In the genomic region with DNA sequence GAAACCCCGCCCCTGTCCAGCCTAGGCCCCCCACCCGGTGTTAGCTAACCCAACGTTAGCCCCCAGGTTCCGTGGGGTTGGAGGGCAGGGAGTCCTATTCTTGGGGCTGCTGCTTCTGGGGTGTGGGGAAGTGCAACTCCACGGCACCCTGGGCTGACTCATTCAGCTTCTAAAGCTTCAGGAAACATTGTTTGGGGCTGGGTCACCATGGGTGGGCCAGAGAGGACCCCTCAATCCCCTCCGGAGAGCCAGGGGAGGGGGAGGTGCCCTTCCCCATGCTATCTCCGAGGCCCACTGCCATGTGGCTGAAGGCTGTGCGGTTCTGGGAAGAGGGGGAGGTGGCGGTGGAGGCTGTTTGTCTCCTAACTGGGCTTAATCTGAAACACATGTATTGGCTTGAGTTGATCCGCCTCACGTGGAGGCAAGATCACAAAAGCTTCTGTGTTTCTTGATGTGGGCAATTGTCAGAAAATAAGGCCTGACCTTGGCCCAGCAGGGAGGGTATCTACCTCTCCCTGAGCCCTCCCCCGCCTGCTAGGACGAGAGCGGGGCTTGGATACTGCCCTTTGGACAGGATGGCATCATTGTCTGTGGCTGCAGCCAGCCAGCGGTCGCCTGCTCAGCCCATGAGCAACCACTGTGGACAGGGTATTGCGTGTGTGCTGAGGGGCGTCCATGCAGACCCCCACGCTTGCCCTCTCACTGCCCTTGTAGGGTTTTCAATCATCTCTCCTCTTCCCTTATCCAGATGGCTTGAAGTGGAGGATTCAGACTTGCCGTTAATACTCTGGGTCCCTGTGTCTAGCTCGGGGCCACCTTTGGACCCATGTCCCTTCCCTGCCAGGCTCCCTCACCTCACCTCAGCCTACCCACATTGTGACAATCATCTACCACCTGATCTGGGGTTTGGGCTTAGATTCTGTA, we compare ENCODE assay signal across 1 cellular context.
TF ChIP-seq lines count a peak whose summit lies in the region.

No MANE protein-coding gene starts in this region.

TF ChIP-seq in HepG2, 621 proteins besides CTCF, POLR2A, EP300 and RAD21 (continued from another document and continues in another):
- TF ChIP-seq MNT (IDR thresholded peaks at IDR 0.05): peak; percentile 94
- peak; percentile 20; the same call in 1 of the 2 replicates for TF ChIP-seq ZNF460 (CRISPR knock-in tag; IDR thresholded peaks at IDR 0.05; ENCODE audit: borderline replicate concordance)
- TF ChIP-seq PBX2 (CRISPR knock-in tag; IDR thresholded peaks at IDR 0.05): no peak
- peak; percentile 92 for TF ChIP-seq BHLHE40 (IDR thresholded peaks at IDR 0.05; ENCODE audit: low read length)
- TF ChIP-seq ARNTL (CRISPR knock-in tag; IDR thresholded peaks at IDR 0.05): peak; percentile 92
- TF ChIP-seq NKX3-1 (CRISPR knock-in tag; IDR thresholded peaks at IDR 0.05): peak; percentile 21
- no peak for TF ChIP-seq ZNF564 (CRISPR knock-in tag; IDR thresholded peaks at IDR 0.05)
- peak; percentile 88 for TF ChIP-seq HNRNPL (IDR thresholded peaks at IDR 0.05; ENCODE audit: low read depth, low read length)
- TF ChIP-seq HIC2 (CRISPR knock-in tag; IDR thresholded peaks at IDR 0.05; ENCODE audit: low read depth): peak; percentile 96
- TF ChIP-seq NBN (conservative IDR thresholded peaks at IDR 0.05): no peak
- TF ChIP-seq, protein P1, sequence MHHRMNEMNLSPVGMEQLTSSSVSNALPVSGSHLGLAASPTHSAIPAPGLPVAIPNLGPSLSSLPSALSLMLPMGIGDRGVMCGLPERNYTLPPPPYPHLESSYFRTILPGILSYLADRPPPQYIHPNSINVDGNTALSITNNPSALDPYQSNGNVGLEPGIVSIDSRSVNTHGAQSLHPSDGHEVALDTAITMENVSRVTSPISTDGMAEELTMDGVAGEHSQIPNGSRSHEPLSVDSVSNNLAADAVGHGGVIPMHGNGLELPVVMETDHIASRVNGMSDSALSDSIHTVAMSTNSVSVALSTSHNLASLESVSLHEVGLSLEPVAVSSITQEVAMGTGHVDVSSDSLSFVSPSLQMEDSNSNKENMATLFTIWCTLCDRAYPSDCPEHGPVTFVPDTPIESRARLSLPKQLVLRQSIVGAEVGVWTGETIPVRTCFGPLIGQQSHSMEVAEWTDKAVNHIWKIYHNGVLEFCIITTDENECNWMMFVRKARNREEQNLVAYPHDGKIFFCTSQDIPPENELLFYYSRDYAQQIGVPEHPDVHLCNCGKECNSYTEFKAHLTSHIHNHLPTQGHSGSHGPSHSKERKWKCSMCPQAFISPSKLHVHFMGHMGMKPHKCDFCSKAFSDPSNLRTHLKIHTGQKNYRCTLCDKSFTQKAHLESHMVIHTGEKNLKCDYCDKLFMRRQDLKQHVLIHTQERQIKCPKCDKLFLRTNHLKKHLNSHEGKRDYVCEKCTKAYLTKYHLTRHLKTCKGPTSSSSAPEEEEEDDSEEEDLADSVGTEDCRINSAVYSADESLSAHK (CRISPR knock-in tag; IDR thresholded peaks at IDR 0.05; ENCODE audit: borderline replicate concordance): 0 out of 2 replicates have a peak, but pooled peaks have one; percentile 44
- 0 out of 2 replicates have a peak, but pooled peaks have one; percentile 45 for TF ChIP-seq HNF1B (CRISPR knock-in tag; IDR thresholded peaks at IDR 0.05)
- no peak for TF ChIP-seq ZNF616 (CRISPR knock-in tag; IDR thresholded peaks at IDR 0.05; ENCODE audit: low read depth)
- TF ChIP-seq, protein P2, sequence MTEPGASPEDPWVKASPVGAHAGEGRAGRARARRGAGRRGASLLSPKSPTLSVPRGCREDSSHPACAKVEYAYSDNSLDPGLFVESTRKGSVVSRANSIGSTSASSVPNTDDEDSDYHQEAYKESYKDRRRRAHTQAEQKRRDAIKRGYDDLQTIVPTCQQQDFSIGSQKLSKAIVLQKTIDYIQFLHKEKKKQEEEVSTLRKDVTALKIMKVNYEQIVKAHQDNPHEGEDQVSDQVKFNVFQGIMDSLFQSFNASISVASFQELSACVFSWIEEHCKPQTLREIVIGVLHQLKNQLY (CRISPR knock-in tag; IDR thresholded peaks at IDR 0.05): peak; percentile 44; the same call in 1 of the 2 replicates
- peak; percentile 95 for TF ChIP-seq HDAC1 (CRISPR knock-in tag; IDR thresholded peaks at IDR 0.05)
- no peak for TF ChIP-seq SP2 (CRISPR knock-in tag; IDR thresholded peaks at IDR 0.05)
- no peak for TF ChIP-seq KAT8 (CRISPR knock-in tag; IDR thresholded peaks at IDR 0.05)
- no peak for TF ChIP-seq ATAD3A (CRISPR knock-in tag; IDR thresholded peaks at IDR 0.05)
- TF ChIP-seq ZNF276 (CRISPR knock-in tag; IDR thresholded peaks at IDR 0.05; ENCODE audit: low read depth): no peak
- peak; percentile 77; the same call in 1 of the 2 replicates for TF ChIP-seq ZFX (CRISPR knock-in tag; IDR thresholded peaks at IDR 0.05; ENCODE audit: low read depth)
- no peak for TF ChIP-seq CHCHD3 (CRISPR knock-in tag; IDR thresholded peaks at IDR 0.05)
- TF ChIP-seq ADNP (CRISPR knock-in tag; IDR thresholded peaks at IDR 0.05): no peak
- TF ChIP-seq ZNF678 (CRISPR knock-in tag; IDR thresholded peaks at IDR 0.05): no peak
- no peak for TF ChIP-seq XBP1 (CRISPR knock-in tag; IDR thresholded peaks at IDR 0.05)
- no peak; the same call in none of the 2 replicates for TF ChIP-seq CSRNP1 (CRISPR knock-in tag; IDR thresholded peaks at IDR 0.05)
- no peak for TF ChIP-seq ERF (CRISPR knock-in tag; IDR thresholded peaks at IDR 0.05)
- TF ChIP-seq CERS6 (CRISPR knock-in tag; IDR thresholded peaks at IDR 0.05): no peak
- TF ChIP-seq ZSCAN22 (CRISPR knock-in tag; IDR thresholded peaks at IDR 0.05): no peak
- TF ChIP-seq ZNF7 (CRISPR knock-in tag; IDR thresholded peaks at IDR 0.05): no peak
- TF ChIP-seq NFKB2 (CRISPR knock-in tag; IDR thresholded peaks at IDR 0.05; ENCODE audit: borderline replicate concordance): peak; percentile 38; the same call in 1 of the 2 replicates
- TF ChIP-seq CHD2 (IDR thresholded peaks at IDR 0.05; ENCODE audit: low read depth, low read length): no peak
- no peak for TF ChIP-seq ZBTB26 (CRISPR knock-in tag; IDR thresholded peaks at IDR 0.05; ENCODE audit: borderline replicate concordance)
- TF ChIP-seq, protein P3, sequence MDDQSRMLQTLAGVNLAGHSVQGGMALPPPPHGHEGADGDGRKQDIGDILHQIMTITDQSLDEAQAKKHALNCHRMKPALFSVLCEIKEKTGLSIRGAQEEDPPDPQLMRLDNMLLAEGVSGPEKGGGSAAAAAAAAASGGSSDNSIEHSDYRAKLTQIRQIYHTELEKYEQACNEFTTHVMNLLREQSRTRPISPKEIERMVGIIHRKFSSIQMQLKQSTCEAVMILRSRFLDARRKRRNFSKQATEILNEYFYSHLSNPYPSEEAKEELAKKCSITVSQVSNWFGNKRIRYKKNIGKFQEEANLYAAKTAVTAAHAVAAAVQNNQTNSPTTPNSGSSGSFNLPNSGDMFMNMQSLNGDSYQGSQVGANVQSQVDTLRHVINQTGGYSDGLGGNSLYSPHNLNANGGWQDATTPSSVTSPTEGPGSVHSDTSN (CRISPR knock-in tag; IDR thresholded peaks at IDR 0.05; ENCODE audit: borderline replicate concordance): no peak
- 0 out of 2 replicates have a peak, but pooled peaks have one; percentile 83 for TF ChIP-seq LBX2 (CRISPR knock-in tag; IDR thresholded peaks at IDR 0.05; ENCODE audit: borderline replicate concordance)
- no peak for TF ChIP-seq GABPA (IDR thresholded peaks at IDR 0.05; ENCODE audit: low read depth, low read length)
- no peak for TF ChIP-seq GABPA (CRISPR knock-in tag; IDR thresholded peaks at IDR 0.05; ENCODE audit: low read depth)
- TF ChIP-seq SSRP1 (CRISPR knock-in tag; IDR thresholded peaks at IDR 0.05): no peak; the same call in 1 of the 2 replicates
- TF ChIP-seq ZNF274 (CRISPR knock-in tag; IDR thresholded peaks at IDR 0.05): 0 out of 2 replicates have a peak, but pooled peaks have one; percentile 21
